In the genomic region with DNA sequence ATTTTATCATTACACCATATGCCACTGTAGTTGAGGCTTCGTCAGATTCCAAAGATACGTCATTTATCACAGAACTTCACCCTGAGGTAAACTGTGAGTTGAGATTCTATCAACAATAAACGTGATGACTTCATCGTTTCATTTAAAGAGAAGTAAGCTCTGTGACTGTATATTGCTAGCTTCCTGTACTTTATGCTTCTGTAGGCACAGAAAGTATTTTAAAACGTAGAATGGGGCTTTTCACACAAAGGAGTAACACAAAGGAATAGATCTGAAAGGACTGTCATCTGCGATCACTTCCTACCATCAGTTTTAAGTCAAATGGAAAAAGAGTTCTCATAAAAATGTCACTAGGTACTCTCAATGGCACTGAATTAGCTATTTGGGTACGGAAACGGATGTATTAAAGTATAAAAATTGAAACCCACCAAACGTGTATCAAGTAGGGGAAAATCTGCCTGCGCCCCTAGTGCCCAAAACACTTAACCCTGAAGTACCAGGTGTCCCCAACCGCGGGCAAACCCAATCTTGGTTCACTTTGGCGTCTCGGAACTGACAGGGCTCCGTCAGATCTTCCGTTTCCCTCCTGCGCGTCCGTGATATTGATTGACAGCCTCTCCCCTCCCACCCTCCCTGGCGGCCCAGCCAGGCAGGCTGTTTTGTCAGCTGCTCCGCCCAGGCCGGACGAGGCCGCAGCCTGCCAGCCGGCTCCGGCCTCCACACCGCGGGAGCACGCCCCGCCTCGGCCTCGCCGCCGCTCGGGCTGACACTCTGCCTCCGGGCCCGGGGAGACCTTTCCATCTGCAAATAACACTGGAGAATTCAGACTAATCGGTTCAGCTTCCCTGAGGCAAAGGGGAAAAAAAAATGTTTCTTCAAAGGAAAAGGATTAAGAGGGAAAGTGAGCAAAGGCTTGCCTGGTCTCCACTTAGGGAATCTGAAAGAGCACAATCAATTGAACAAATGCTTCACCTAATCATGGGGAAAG, we compare ENCODE assay signal across 8 cellular contexts.
DNase-seq lines count a peak whose midpoint lies in the region; ATAC-seq and TF ChIP-seq lines count a peak whose summit lies in the region.

No MANE protein-coding gene starts in this region.

- intact Hi-C loops in left ventricle myocardium inferior (cut with micrococcal nuclease): no loop called here

- H3K4me1 ChIP-seq in HUES48 (ENCODE audit: control insufficient read depth, insufficient read depth, low read length) (peaks cover 14% of the 10 kb centered on the region), left ventricle myocardium inferior (peaks cover 13% of the 10 kb centered on the region)

- H3K4me3 ChIP-seq in HUES48 (ENCODE audit: low read depth, low read length) (peak overlapping the region; percentile 58), left ventricle myocardium inferior (peak overlapping the region; percentile 64)

- peaks cover 18% of the 10 kb centered on the region for H3K4me1 Mint-ChIP-seq in activated naive CD8-positive, alpha-beta T cell treated with anti-CD3 and anti-CD28 coated beads, Interleukin-2, amount 50 U/mL, for 24 hours
- H3K4me1 Mint-ChIP-seq in progenitor cell of endocrine pancreas (ENCODE audit: low read depth): peaks cover 39% of the 10 kb centered on the region

- H3K9ac ChIP-seq in HUES48 (ENCODE audit: low read depth, low read length): peak overlapping the region; percentile 47; the same call in 1 of the 2 replicates

- H3K27me3 ChIP-seq in HUES48 (ENCODE audit: control insufficient read depth, insufficient read depth, low read length) (0 out of 2 replicates have a peak, but pooled peaks cover 4% of the 10 kb centered on the region), left ventricle myocardium inferior (ENCODE audit: low read depth) (no peaks in the 10 kb centered on the region)

- H3K4me3 Mint-ChIP-seq in activated naive CD8-positive, alpha-beta T cell treated with anti-CD3 and anti-CD28 coated beads, Interleukin-2, amount 50 U/mL, for 24 hours: peak overlapping the region; percentile 68
- peak overlapping the region; percentile 70 for H3K4me3 Mint-ChIP-seq in progenitor cell of endocrine pancreas (ENCODE audit: low read depth)

- peak overlapping the region; percentile 70 for H3K27ac ChIP-seq in HUES48 (ENCODE audit: low read depth, low read length)
- H3K27ac ChIP-seq in left ventricle myocardium inferior (replicated peaks): peak overlapping the region; percentile 11

- H3K36me3 ChIP-seq in HUES48 (ENCODE audit: control insufficient read depth, insufficient read depth, low read length): no peaks in the 10 kb centered on the region
- H3K36me3 ChIP-seq in left ventricle myocardium inferior: no peaks in the 10 kb centered on the region

- peaks cover 24% of the 10 kb centered on the region for H3K27me3 Mint-ChIP-seq in activated naive CD8-positive, alpha-beta T cell treated with anti-CD3 and anti-CD28 coated beads, Interleukin-2, amount 50 U/mL, for 24 hours
- H3K27me3 Mint-ChIP-seq in progenitor cell of endocrine pancreas: no peaks in the 10 kb centered on the region

- H3K9me3 ChIP-seq in HUES48 (ENCODE audit: control insufficient read depth, insufficient read depth, low read length) (no peaks in the 10 kb centered on the region), left ventricle myocardium inferior (replicated peaks) (peaks cover 6% of the 10 kb centered on the region)

- no peaks in the 10 kb centered on the region for H3K9me3 Mint-ChIP-seq in activated naive CD8-positive, alpha-beta T cell treated with anti-CD3 and anti-CD28 coated beads, Interleukin-2, amount 50 U/mL, for 24 hours
- no peaks in the 10 kb centered on the region for H3K9me3 Mint-ChIP-seq in progenitor cell of endocrine pancreas (ENCODE audit: low read depth)

- no peaks in the 10 kb centered on the region for H3K36me3 Mint-ChIP-seq in activated naive CD8-positive, alpha-beta T cell treated with anti-CD3 and anti-CD28 coated beads, Interleukin-2, amount 50 U/mL, for 24 hours (ENCODE audit: low read depth)
- H3K36me3 Mint-ChIP-seq in progenitor cell of endocrine pancreas (ENCODE audit: insufficient read depth): no peaks in the 10 kb centered on the region

- ATAC-seq in GM21526 (IDR thresholded peaks at IDR 0.05; ENCODE audit: low FRiP score, unreplicated experiment): peak; percentile 100
- peak; percentile 95 for ATAC-seq in activated naive CD8-positive, alpha-beta T cell treated with anti-CD3 and anti-CD28 coated beads, Interleukin-2, amount 50 U/mL, for 24 hours

- TF ChIP-seq CTCF in left ventricle myocardium inferior (IDR thresholded peaks at IDR 0.05; ENCODE audit: borderline replicate concordance): peak; percentile 10
- TF ChIP-seq CTCF in progenitor cell of endocrine pancreas (IDR thresholded peaks at IDR 0.05; ENCODE audit: unreplicated experiment): peak; percentile 41

- peak overlapping the region; percentile 53 for H3K27ac Mint-ChIP-seq in activated naive CD8-positive, alpha-beta T cell treated with anti-CD3 and anti-CD28 coated beads, Interleukin-2, amount 50 U/mL, for 24 hours
- peak overlapping the region; percentile 84 for H3K27ac Mint-ChIP-seq in progenitor cell of endocrine pancreas

- DNase-seq in Daoy (ENCODE audit: low read depth) (peak; percentile 79), SHP77 (lab: John Stamatoyannopoulos, UW) (peak; percentile 84 to 90), left ventricle myocardium inferior (peak; percentile 72), progenitor cell of endocrine pancreas (ENCODE audit: low spot score, unreplicated experiment) (peak; percentile 48)
- DNase-seq in activated naive CD8-positive, alpha-beta T cell treated with anti-CD3 and anti-CD28 coated beads, Interleukin-2, amount 50 U/mL, for 24 hours: peak; percentile 52
- no peak for DNase-seq in effector CD4-positive, alpha-beta T cell
